ENCODE assay signal across 8 cellular contexts in the genomic region with DNA sequence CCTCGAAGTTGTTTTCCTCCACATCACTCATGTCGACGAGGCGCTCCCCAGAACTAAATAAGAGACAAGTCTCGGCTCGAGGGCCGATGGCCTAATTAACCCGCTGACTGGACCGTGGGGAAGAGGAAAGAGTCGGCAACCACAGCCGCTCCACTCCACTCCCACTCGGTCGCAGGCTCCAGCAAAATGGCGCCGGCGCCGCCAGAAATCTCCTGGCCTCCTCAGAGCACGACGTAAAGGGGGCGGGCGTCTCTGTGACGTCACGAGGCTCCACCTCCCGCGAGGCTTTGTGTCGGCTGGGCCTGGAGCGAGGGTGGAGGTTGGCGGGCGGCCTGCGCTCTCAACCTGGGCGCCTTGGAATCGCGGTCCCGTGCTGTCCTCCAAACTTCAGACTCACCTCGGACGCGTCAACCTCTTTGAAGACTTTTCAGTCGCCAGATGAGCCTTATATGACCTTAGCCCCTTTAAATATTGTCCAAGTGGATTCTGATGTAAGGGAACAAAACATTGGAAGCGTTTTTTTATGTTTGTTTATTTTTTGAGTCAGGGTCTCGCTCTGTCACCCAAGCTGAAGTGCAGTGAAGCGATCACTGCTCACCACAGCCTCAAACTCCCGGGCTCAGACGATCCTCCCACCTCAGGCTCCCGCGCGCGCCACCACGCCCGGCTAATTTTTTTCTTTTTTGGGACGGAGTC. TPM values are rescaled to one million over a fixed set of nuclear protein-coding genes. Genes with fewer than 3 reads are reported as not detected.
DNase-seq lines count a peak whose midpoint lies in the region; ATAC-seq and TF ChIP-seq lines count a peak whose summit lies in the region.

TRA2A (minus strand) TSS at position 188 of the 696 bp plus-strand sequence; CDS start at position 31, 157 bp downstream.

- peak; percentile 95 for DNase-seq in CD14-positive monocyte (ENCODE audit: low spot score)
- peak; percentile 96 for DNase-seq in NCI-H748 (lab: John Stamatoyannopoulos, UW; ENCODE audit: unreplicated experiment)
- DNase-seq in activated CD4-positive, alpha-beta T cell treated with anti-CD3 and anti-CD28 coated beads, Interleukin-2, amount 50 U/mL, for 1 hour = peak; percentile 97
- DNase-seq in cortex of kidney (lab: John Stamatoyannopoulos, UW) = peak; percentile 61
- DNase-seq in left kidney (ENCODE audit: low read depth, low spot score) = peak; percentile 99
- peak; percentile 97 for DNase-seq in stimulated activated CD4-positive, alpha-beta T cell treated with anti-CD3 and anti-CD28 coated beads, Interleukin-1b, Interleukin-23, amount 100 ng/mL, for 48 hours

- H3K4me1 Mint-ChIP-seq in CD14-positive monocyte = peaks cover 39% of the 10 kb centered on the region

- peaks cover 0 to 3% (median 0%) of the 10 kb centered on the region in 7 donors for H3K9me3 Mint-ChIP-seq in CD14-positive monocyte

- H3K36me3 Mint-ChIP-seq in CD14-positive monocyte = peaks cover 4 to 9% of the 10 kb centered on the region in 2 donors

- H3K27me3 Mint-ChIP-seq in CD14-positive monocyte (ENCODE audit: low read depth in 3 of 3) = peaks cover 0 to 2% (median 2%) of the 10 kb centered on the region in 3 donors

- intact Hi-C loops in CD14-positive monocyte (cut with micrococcal nuclease) = loop anchor here (5.0 to 10.0 kb wide), 5 partner anchors 57 to 710 kb away; partner anchors contain the start of genes CCDC126 (in 2 of the 2), IGF2BP3 (in 1 of the 2), NUP42 (in 1 of the 2) and TOMM7 (in 1 of the 2)

- peak within 1 kb of the TSS; percentile 100 for H3K27ac Mint-ChIP-seq in CD14-positive monocyte

- ATAC-seq in GM19395 (IDR thresholded peaks at IDR 0.05; ENCODE audit: unreplicated experiment) = peak; percentile 90
- ATAC-seq in HG03558 (IDR thresholded peaks at IDR 0.05; ENCODE audit: extremely low read depth, unreplicated experiment) = peak; percentile 74

- peak within 1 kb of the TSS; percentile 98 to 99 for H3K4me3 Mint-ChIP-seq in CD14-positive monocyte

- TF ChIP-seq CTCF in CD14-positive monocyte (IDR thresholded peaks at IDR 0.05) = no peak

RNA-seq across cellular contexts. Expression of gene TRA2A, which starts in this region (rescaled TPM):
- polyA plus RNA-seq in CD14-positive monocyte = 10 to 100 TPM; 31.2 to 46.6 TPM

Comparison
In these comparisons a context has a peak if more than half of its experiments do, and no peak if none do; other contexts are left out.
1. Peak in every context shown above with its lines: DNase-seq and ATAC-seq.